ENCODE assay signal across 7 cellular contexts in the genomic region with DNA sequence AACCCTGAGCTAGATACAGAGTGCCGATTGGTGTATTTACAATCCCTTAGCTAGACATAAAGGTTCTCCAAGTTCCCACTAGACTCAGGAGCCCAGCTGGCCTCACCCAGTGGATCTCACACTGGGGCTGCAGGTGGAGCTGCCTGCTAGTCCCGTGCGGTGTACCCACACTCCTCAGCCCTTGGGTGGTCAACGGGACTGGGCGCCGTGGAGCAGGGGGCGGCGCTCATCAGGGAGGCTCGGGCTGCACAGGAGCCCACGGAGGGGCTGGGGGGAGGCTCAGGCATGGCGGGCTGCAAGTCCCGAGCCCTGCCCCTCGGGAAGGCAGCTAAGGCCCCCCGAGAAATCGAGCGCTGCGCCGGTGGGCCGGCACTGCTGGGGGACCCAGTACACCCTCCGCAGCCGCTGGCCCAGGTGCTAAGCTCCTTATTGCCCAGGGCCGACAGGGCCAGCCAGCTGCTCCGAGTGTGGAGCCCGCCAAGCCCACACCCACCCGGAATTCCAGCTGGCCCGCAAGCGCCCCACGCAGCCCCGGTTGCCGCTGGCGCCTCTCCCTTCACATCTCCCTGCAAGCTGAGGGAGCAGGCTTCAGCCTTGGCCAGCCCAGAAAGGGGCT.
A peak's percentile ranks its signal among the peaks of the same experiment; 100 is the strongest.
DNase-seq lines count a peak whose midpoint lies in the region; ATAC-seq, FAIRE-seq and TF ChIP-seq lines count a peak whose summit lies in the region.
"Not testable (repeated sequence)": the region's sequence is repeated elsewhere in the genome, so short reads cannot be mapped to it uniquely, and the experiment has no call there.

No MANE protein-coding gene starts in this region.

- not testable (repeated sequence) for FAIRE-seq in pancreas (lab: Jason Lieb, UNC)

- H3K27ac ChIP-seq in right cardiac atrium (ENCODE audit: low read length); left lung; pancreas; aorta (ENCODE audit: low read depth in 1 of 2, low read length in 2 of 2): not testable (repeated sequence)

- not testable (repeated sequence) for H3K27ac Mint-ChIP-seq in chondrocyte (ENCODE audit: unreplicated experiment)

- H3K4me3 ChIP-seq in BE2C (ENCODE audit: low read depth, low read length); right cardiac atrium (ENCODE audit: low read length); left lung; pancreas; aorta (ENCODE audit: low read length in 2 of 2): not testable (repeated sequence)

- not testable (repeated sequence) for H3K9me3 ChIP-seq in BE2C; right cardiac atrium (ENCODE audit: control insufficient read depth, low read length); pancreas; aorta (ENCODE audit: control insufficient read depth, low read length)
- peaks cover 0 to 24% of the 10 kb centered on the region in 2 donors for H3K9me3 ChIP-seq in left lung

- H3K36me3 Mint-ChIP-seq in chondrocyte (ENCODE audit: low read depth) = not testable (repeated sequence)

- intact Hi-C loops in right cardiac atrium (cut with DNase I); left lung (cut with DNase I); pancreas (cut with DNase I); aorta (cut with DNase I): not testable (repeated sequence)

- H3K36me3 ChIP-seq in BE2C; left lung; pancreas; aorta (ENCODE audit: control insufficient read depth in 1 of 2, insufficient read depth in 2 of 2, low read length in 1 of 2): not testable (repeated sequence)

- ATAC-seq in right cardiac atrium; left lung; pancreas; aorta (ENCODE audit: low FRiP score): not testable (repeated sequence)

- DNase-seq in BE2C = peak; percentile 4
- DNase-seq in activated CD4-positive, alpha-beta T cell treated with anti-CD3 and anti-CD28 coated beads for 1 hour = peak; percentile 7
- DNase-seq in chondrocyte (ENCODE audit: low spot score) = peak; percentile 89
- DNase-seq in right cardiac atrium = peak in 2 of 3 donors; percentile 33 to 41
- peak; percentile 19 to 65 for DNase-seq in left lung
- DNase-seq in pancreas = peak in 4 of 6 donors; percentile 5 to 60 (median 28)
- peak; percentile 34 to 52 for DNase-seq in aorta

- H3K4me1 Mint-ChIP-seq in chondrocyte (ENCODE audit: low read depth) = not testable (repeated sequence)

- not testable (repeated sequence) for TF ChIP-seq CTCF in BE2C (IDR thresholded peaks at IDR 0.05; ENCODE audit: low read depth, low read length); chondrocyte (IDR thresholded peaks at IDR 0.05); left lung (IDR thresholded peaks at IDR 0.05); pancreas (IDR thresholded peaks at IDR 0.05)

- H3K4me1 ChIP-seq in BE2C; right cardiac atrium (ENCODE audit: control insufficient read depth, insufficient read depth, low read length); left lung; pancreas; aorta (ENCODE audit: control insufficient read depth in 1 of 2, insufficient read depth in 2 of 2, low read length in 2 of 2): not testable (repeated sequence)

- not testable (repeated sequence) for H3K27me3 Mint-ChIP-seq in chondrocyte (ENCODE audit: low read depth)

- H3K4me3 Mint-ChIP-seq in chondrocyte (ENCODE audit: unreplicated experiment) = not testable (repeated sequence)

- 95% methylated on average over 31 of the region's 31 CpGs for WGBS in right cardiac atrium
- WGBS in pancreas, 2 donors = 87 to 91% methylated on average over 27 to 31 of the region's 31 CpGs
- 92 to 98% methylated on average over 19 to 31 of the region's 31 CpGs for WGBS in aorta, 2 donors

- not testable (repeated sequence) for H3K27me3 ChIP-seq in BE2C; right cardiac atrium (ENCODE audit: control insufficient read depth, insufficient read depth); left lung; pancreas; aorta (ENCODE audit: control insufficient read depth in 1 of 2, insufficient read depth in 2 of 2, low read length in 1 of 2)

- peaks cover 21% of the 10 kb centered on the region for H3K9me3 Mint-ChIP-seq in chondrocyte (ENCODE audit: low read depth)

Comparison
In these comparisons a context has a peak if more than half of its experiments do, and no peak if none do; other contexts are left out.
1. DNase-seq: peak in every context shown above with its lines; median percentile 89 in chondrocyte; 43 in aorta; 42 in left lung; 37 in right cardiac atrium; 28 in pancreas; 7 in activated CD4-positive, alpha-beta T cell treated with anti-CD3 and anti-CD28 coated beads for 1 hour; 4 in BE2C.